ENCODE assay signal across 1 cellular context in the genomic region with DNA sequence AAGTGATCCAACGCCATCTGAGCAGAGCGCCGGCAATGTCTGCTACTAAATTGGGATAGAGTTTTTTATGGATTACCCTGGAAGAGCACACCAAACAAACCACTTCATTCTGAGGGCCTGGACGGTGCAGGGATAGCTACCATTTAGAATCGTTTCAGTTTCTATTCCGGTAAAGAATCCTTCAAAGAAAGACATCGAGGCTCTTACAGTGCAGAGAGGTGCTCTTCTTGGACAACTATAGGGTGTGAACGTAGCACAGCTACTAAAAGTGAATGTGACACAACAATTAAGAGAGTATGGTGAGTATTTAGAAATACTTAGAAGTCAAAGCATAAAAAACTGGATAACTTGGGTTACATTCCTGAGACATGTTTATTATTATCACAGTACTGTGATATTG.
TF ChIP-seq lines count a peak whose summit lies in the region.

No MANE protein-coding gene starts in this region.

TF ChIP-seq in SK-N-SH, 30 proteins besides CTCF, POLR2A, EP300 and RAD21:
- TF ChIP-seq, protein P1, sequence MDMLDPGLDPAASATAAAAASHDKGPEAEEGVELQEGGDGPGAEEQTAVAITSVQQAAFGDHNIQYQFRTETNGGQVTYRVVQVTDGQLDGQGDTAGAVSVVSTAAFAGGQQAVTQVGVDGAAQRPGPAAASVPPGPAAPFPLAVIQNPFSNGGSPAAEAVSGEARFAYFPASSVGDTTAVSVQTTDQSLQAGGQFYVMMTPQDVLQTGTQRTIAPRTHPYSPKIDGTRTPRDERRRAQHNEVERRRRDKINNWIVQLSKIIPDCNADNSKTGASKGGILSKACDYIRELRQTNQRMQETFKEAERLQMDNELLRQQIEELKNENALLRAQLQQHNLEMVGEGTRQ (IDR thresholded peaks at IDR 0.05; ENCODE audit: borderline replicate concordance, low read depth, low read length): no peak
- TF ChIP-seq FOSL2 (IDR thresholded peaks at IDR 0.05; ENCODE audit: borderline replicate concordance, low read depth): no peak
- no peak for TF ChIP-seq JUND (IDR thresholded peaks at IDR 0.05)
- TF ChIP-seq TEAD4 (IDR thresholded peaks at IDR 0.05; ENCODE audit: borderline replicate concordance, insufficient read depth): no peak
- no peak for TF ChIP-seq ELF1 (IDR thresholded peaks at IDR 0.05)
- no peak for TF ChIP-seq SIN3A (IDR thresholded peaks at IDR 0.05; ENCODE audit: borderline replicate concordance, low read depth, low read length)
- no peak for TF ChIP-seq PBX3 (IDR thresholded peaks at IDR 0.05)
- TF ChIP-seq NFIC (IDR thresholded peaks at IDR 0.05; ENCODE audit: borderline replicate concordance): no peak
TF ChIP-seq in SK-N-SH: peak in this region for 0.
